ENCODE assay signal across 8 cellular contexts in genomic region chr16:8674413-8675022, GRCh38. TPM values are rescaled to one million over a fixed set of nuclear protein-coding genes. Genes with fewer than 3 reads are reported as not detected.
DNase-seq lines count a peak whose midpoint lies in the region; ATAC-seq, FAIRE-seq and TF ChIP-seq lines count a peak whose summit lies in the region.

TSS of gene ABAT (plus strand) at chr16:8674617. CDS start at chr16:8735740, 61,123 bp downstream.

- H3K4me3 ChIP-seq in HAP-1 (peak within 1 kb of the TSS; percentile 62), pancreas (peak within 1 kb of the TSS; percentile 43 to 83 (median 70)), thyroid gland (replicated peaks in 1 of 3) (peak within 1 kb of the TSS; percentile 45 to 71 (median 56))

- ATAC-seq in SK-N-SH treated with all-trans-retinoic acid at 6 μM for 48 hours (peak; percentile 99), pancreas (peak; percentile 93 to 98 (median 98))

- H3K9me3 Mint-ChIP-seq in activated naive CD8-positive, alpha-beta T cell (ENCODE audit: low read depth): no peaks in the 10 kb centered on the region

- intact Hi-C loops in head of caudate nucleus (cut with DNase I) (loop anchor here (5.0 to 10.0 kb wide), 2 partner anchors 123 to 190 kb away; partner anchors contain the start of genes CARHSP1, PMM2 and TMEM186), pancreas (cut with DNase I) (no loop called here), thyroid gland (cut with DNase I) (no loop called here)

- in situ Hi-C loops in HAP-1 (cut with MboI; ENCODE audit: low sequenced_read_pairs): loop anchor here (25.0 kb wide), 1 partner anchor 463 kb away; no protein-coding TSS in a partner anchor

- TF ChIP-seq POLR2A in thyroid gland (IDR thresholded peaks at IDR 0.05): peak in 1 of 2 donors; percentile 79

- H3K27ac Mint-ChIP-seq in activated naive CD8-positive, alpha-beta T cell: peak within 1 kb of the TSS; percentile 86

- H3K9me3 ChIP-seq in HAP-1: no peaks in the 10 kb centered on the region
- H3K9me3 ChIP-seq in pancreas: no peaks in the 10 kb centered on the region
- H3K9me3 ChIP-seq in thyroid gland: no peaks in the 10 kb centered on the region

- H3K4me1 ChIP-seq in HAP-1: peaks cover 5% of the 10 kb centered on the region; the same call in 1 of the 2 replicates
- peaks cover 3 to 34% (median 11%) of the 10 kb centered on the region in 3 donors for H3K4me1 ChIP-seq in pancreas
- peaks cover 27 to 30% of the 10 kb centered on the region in 2 donors for H3K4me1 ChIP-seq in thyroid gland

- TF ChIP-seq CTCF in pancreas (IDR thresholded peaks at IDR 0.05) (no peak), thyroid gland (IDR thresholded peaks at IDR 0.05) (no peak)

- H3K27ac ChIP-seq in pancreas: peak within 1 kb of the TSS; percentile 6 to 61 (median 46)
- H3K27ac ChIP-seq in thyroid gland: no peak within 1 kb of the TSS

- H3K27me3 ChIP-seq in HAP-1 (ENCODE audit: low read depth) (no peaks in the 10 kb centered on the region), pancreas (no peaks in the 10 kb centered on the region), thyroid gland (no peaks in the 10 kb centered on the region)

- peak within 1 kb of the TSS; percentile 96 for H3K4me3 Mint-ChIP-seq in activated naive CD8-positive, alpha-beta T cell

- peaks cover 18% of the 10 kb centered on the region for H3K4me1 Mint-ChIP-seq in activated naive CD8-positive, alpha-beta T cell (ENCODE audit: low read depth)

- H3K27me3 Mint-ChIP-seq in activated naive CD8-positive, alpha-beta T cell: no peaks in the 10 kb centered on the region

- H3K36me3 Mint-ChIP-seq in activated naive CD8-positive, alpha-beta T cell: peaks cover 8% of the 10 kb centered on the region

- no peaks in the 10 kb centered on the region for H3K36me3 ChIP-seq in HAP-1 (replicated peaks)
- no peaks in the 10 kb centered on the region for H3K36me3 ChIP-seq in pancreas
- H3K36me3 ChIP-seq in thyroid gland: no peaks in the 10 kb centered on the region

- WGBS in pancreas, 2 donors: 1 to 2% methylated on average over 43 to 49 of the region's 49 CpGs
- WGBS in thyroid gland, 2 donors: 15 to 21% methylated on average over 4 to 8 of the region's 49 CpGs

- FAIRE-seq in pancreas (lab: Jason Lieb, UNC): no peak

- peak; percentile 22 for DNase-seq in GM04503 (ENCODE audit: low read depth)
- peak; percentile 85 to 92 for DNase-seq in HAP-1 (ENCODE audit: low spot score in 2 of 2)
- DNase-seq in M059J (ENCODE audit: low read depth): peak; percentile 80
- peak; percentile 84 to 98 (median 96) for DNase-seq in head of caudate nucleus
- DNase-seq in pancreas: peak; percentile 91 to 98 (median 92)
- DNase-seq in thyroid gland: peak; percentile 90 to 93

TF ChIP-seq in SK-N-SH treated with all-trans-retinoic acid at 6 μM for 48 hours, 23 proteins besides CTCF, POLR2A, EP300 and RAD21:
- TF ChIP-seq ZFP30 (CRISPR knock-in tag; IDR thresholded peaks at IDR 0.05) (no peak), TCF4 (CRISPR knock-in tag; IDR thresholded peaks at IDR 0.05; ENCODE audit: borderline replicate concordance) (no peak), ZNF8 (CRISPR knock-in tag; IDR thresholded peaks at IDR 0.05) (no peak), ZNF70 (CRISPR knock-in tag; IDR thresholded peaks at IDR 0.05) (no peak), SNAI2 (CRISPR knock-in tag; IDR thresholded peaks at IDR 0.05) (no peak)

RNA-seq across cellular contexts. Expression of gene ABAT, which starts in this region (rescaled TPM):
- total RNA-seq in M059J (2014; rRNA removed; shearing (Covaris generic)): 0.66 and 0.91 TPM in 2 replicates
- 10 to 100 TPM; 21.5 to 50.2 (median 29.1) TPM for total RNA-seq in pancreas
- polyA plus RNA-seq in pancreas: 10 to 100 TPM; 26.0 to 30.4 TPM
- total RNA-seq in thyroid gland: 10 to 100 TPM; 10.9 to 53.7 (median 35.9) TPM

Comparison
In these comparisons a context has a peak if more than half of its experiments do, and no peak if none do; other contexts are left out.
1. Peak in DNase-seq in M059J; RNA of the gene not detected or under 1 TPM.
2. DNase-seq: peak in every context shown above with its lines; median percentile 96 in head of caudate nucleus; 92 in pancreas; 92 in thyroid gland; 88 in HAP-1; 80 in M059J; 22 in GM04503.
3. H3K27ac ChIP-seq: peak in pancreas (4 of 4); none in thyroid gland (0 of 3).
4. Peak in every context shown above with its lines, with median percentiles within 50 percentile points of each other: H3K4me3 ChIP-seq.